Comparison of ENCODE assay signal across 23 cellular contexts in genomic region chr6:57138026-57138425, GRCh38.
"Had no signal": no experiment of that assay in that cellular context is flagged by ENCODE, and none has a peak within 500 bp of the region (broad histone marks: within the 10 kb centered on the region; RNA-seq: fewer than 3 reads in every experiment).

No MANE protein-coding gene starts in this region.

- H3K27ac ChIP-seq: coronary artery, dorsolateral prefrontal cortex, epithelial cell of prostate, esophagus squamous epithelium, gastroesophageal sphincter, heart left ventricle, hepatocyte, left lung, lower lobe of right lung had no signal

- ATAC-seq: esophagus mucosa, gastroesophageal sphincter, heart left ventricle, left cardiac atrium, left lung, left ventricle myocardium superior, lower lobe of right lung, mucosa of descending colon had no signal

- H3K9me3 Mint-ChIP-seq: endodermal cell had no signal

- H3K4me1 ChIP-seq: esophagus squamous epithelium, gastroesophageal sphincter, heart left ventricle, left lung, lower lobe of right lung had no signal

- H3K4me1 Mint-ChIP-seq: endodermal cell had no signal

- H3K27ac Mint-ChIP-seq: endodermal cell, mesothelial cell of epicardium had no signal

- DNase-seq: dermis blood vessel endothelial cell; dorsolateral prefrontal cortex; effector CD4-positive, alpha-beta T cell; effector memory CD4-positive, alpha-beta T cell; endodermal cell; erythroblast; esophagus squamous epithelium; foreskin fibroblast; foreskin melanocyte; heart left ventricle; hypothalamus; left cardiac atrium; left lung; left ventricle myocardium superior; lower lobe of right lung; mesenchymal stem cell; mucosa of descending colon had no signal

- H3K9me3 ChIP-seq: esophagus squamous epithelium, gastroesophageal sphincter, heart left ventricle, left lung, lower lobe of right lung, mucosa of descending colon had no signal

- H3K27me3 ChIP-seq: dorsolateral prefrontal cortex, esophagus squamous epithelium, gastroesophageal sphincter, heart left ventricle, hepatocyte, left lung had no signal

- H3K4me3 ChIP-seq: coronary artery, dorsolateral prefrontal cortex, esophagus squamous epithelium, gastroesophageal sphincter, heart left ventricle, hepatocyte, left lung, lower lobe of right lung, mucosa of descending colon had no signal

- H3K4me3 Mint-ChIP-seq: endodermal cell, mesothelial cell of epicardium had no signal
